15 cellular contexts compared by ENCODE assay signal in the genomic region with DNA sequence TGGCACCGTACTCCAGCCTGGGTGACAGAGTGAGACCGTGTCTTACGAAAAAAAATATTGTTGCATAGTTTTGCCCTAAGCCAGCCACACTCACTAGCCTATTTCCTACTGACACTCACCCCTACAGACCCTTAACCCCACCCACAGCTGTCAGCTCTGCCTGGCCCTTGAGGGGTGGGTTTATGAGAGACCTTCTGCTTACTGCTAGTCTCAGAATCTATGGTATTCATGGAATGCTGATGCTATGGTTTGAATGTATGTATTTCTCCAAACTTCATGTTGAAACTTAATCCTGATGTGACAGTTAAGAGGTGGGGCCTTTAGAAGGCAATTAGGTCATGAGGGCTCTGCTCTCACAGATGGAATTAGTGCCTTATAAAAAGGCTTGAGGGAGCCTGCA.
DNase-seq lines count a peak whose midpoint lies in the region; ATAC-seq, FAIRE-seq and TF ChIP-seq lines count a peak whose summit lies in the region.
"Had no signal": no experiment of that assay in that cellular context is flagged by ENCODE, and none has a peak within 500 bp of the region (broad histone marks: within the 10 kb centered on the region; RNA-seq: fewer than 3 reads in every experiment).

No MANE protein-coding gene starts in this region.

- H3K56ac ChIP-seq in mesendoderm (ENCODE audit: low read length), result peak overlapping the region; percentile 47

- H3K4ac ChIP-seq in mesendoderm (ENCODE audit: low read depth, low read length), result no peak overlapping the region

- H3K9ac ChIP-seq in mesendoderm (ENCODE audit: low read length), result no peak overlapping the region

- no peak for TF ChIP-seq CTCF in bronchial epithelial cell (IDR thresholded peaks at IDR 0.05; ENCODE audit: insufficient read depth, low read length, severe bottlenecking)

- no peak overlapping the region for H2BK5ac ChIP-seq in mesendoderm (ENCODE audit: low read length)

- no peaks in the 10 kb centered on the region for H3K27me3 ChIP-seq in bronchial epithelial cell (ENCODE audit: control insufficient read depth, insufficient read depth, low read length)
- H3K27me3 ChIP-seq in mesendoderm (ENCODE audit: insufficient read depth, low read length, poor library complexity), result no peaks in the 10 kb centered on the region

- no peaks in the 10 kb centered on the region for H3K79me2 ChIP-seq in mesendoderm (ENCODE audit: control insufficient read depth, insufficient read depth, low read length)

- no peak overlapping the region for H4K5ac ChIP-seq in mesendoderm (ENCODE audit: low read length)

- FAIRE-seq in bronchial epithelial cell (lab: Jason Lieb, UNC), result peak; percentile 50
- FAIRE-seq: GM19239 had no signal

- H3K4me2 ChIP-seq in mesendoderm (ENCODE audit: low read length), result no peak overlapping the region

- no peak overlapping the region for H2BK15ac ChIP-seq in mesendoderm (replicated peaks; ENCODE audit: low read depth)

- H3K79me1 ChIP-seq in mesendoderm (ENCODE audit: low read length), result no peaks in the 10 kb centered on the region

- no peak for ATAC-seq in GM19395 (IDR thresholded peaks at IDR 0.05; ENCODE audit: unreplicated experiment)

- H3K18ac ChIP-seq in mesendoderm (ENCODE audit: low read length), result peak overlapping the region; percentile 75

- no peak overlapping the region for H3K27ac ChIP-seq in mesendoderm (ENCODE audit: low read depth, low read length)
- H3K27ac ChIP-seq: 22Rv1 had no signal

- WGBS in mesendoderm (ENCODE audit: extremely low coverage, insufficient coverage, low lambda C conversion rate), result no CpG with 5 or more reads among the region's 3 CpGs

- no peaks in the 10 kb centered on the region for H3K4me1 ChIP-seq in mesendoderm (ENCODE audit: control insufficient read depth, low read depth, low read length)

- H3K4me3 ChIP-seq in bronchial epithelial cell (ENCODE audit: low read depth, low read length) (no peak overlapping the region), mesendoderm (ENCODE audit: low read length) (no peak overlapping the region)

- no peaks in the 10 kb centered on the region for H3K36me3 ChIP-seq in bronchial epithelial cell (ENCODE audit: control insufficient read depth, insufficient read depth, low read length)
- no peaks in the 10 kb centered on the region for H3K36me3 ChIP-seq in mesendoderm (ENCODE audit: control insufficient read depth, insufficient read depth, low read length)

- H2AK5ac ChIP-seq in mesendoderm (ENCODE audit: low read length), result peak overlapping the region; percentile 68

- DNase-seq in NCI-H82 (lab: John Stamatoyannopoulos, UW), result peak; percentile 33
- no peak for DNase-seq in NCI-H82 treated with DMSO at 0.1 percent for 48 hours (lab: John Stamatoyannopoulos, UW; ENCODE audit: unreplicated experiment)
- DNase-seq in bronchial epithelial cell (ENCODE audit: low read depth), result no peak
- peak; percentile 92 for DNase-seq in mesendoderm
- no peak for DNase-seq in DMS153 treated with DMSO at 0.1 percent for 48 hours (lab: John Stamatoyannopoulos, UW; ENCODE audit: unreplicated experiment)
- DNase-seq in DMS79 (lab: John Stamatoyannopoulos, UW), result no peak
- no peak for DNase-seq in C1 segment of cervical spinal cord (lab: John Stamatoyannopoulos, UW)
- DNase-seq: CD8-positive, alpha-beta memory T cell; GF-D8; H7; IMR-90; KBM-7 had no signal

- no peak overlapping the region for H3K23ac ChIP-seq in mesendoderm (ENCODE audit: low read length)

- no peak overlapping the region for H2BK120ac ChIP-seq in mesendoderm (ENCODE audit: low read depth, low read length)

- H4K8ac ChIP-seq in mesendoderm (ENCODE audit: low read depth, low read length), result no peak overlapping the region

Comparison
In these comparisons a context has a peak if more than half of its experiments do, and no peak if none do; other contexts are left out.
1. DNase-seq: peak in NCI-H82 (single experiment) and mesendoderm (single experiment); none in NCI-H82 treated with DMSO at 0.1 percent for 48 hours (single experiment), bronchial epithelial cell (single experiment), DMS153 treated with DMSO at 0.1 percent for 48 hours (single experiment), DMS79 (single experiment) and C1 segment of cervical spinal cord (0 of 14).